In genomic region chr15:90818251-90819210, GRCh38 we compare ENCODE assay signal across 8 cellular contexts. TPM values are rescaled to one million over a fixed set of nuclear protein-coding genes. Genes with fewer than 3 reads are reported as not detected.
DNase-seq lines count a peak whose midpoint lies in the region; ATAC-seq and TF ChIP-seq lines count a peak whose summit lies in the region.

No MANE protein-coding gene starts in this region.

- TF ChIP-seq CTCF in GM12875 (IDR thresholded peaks at IDR 0.05; ENCODE audit: borderline replicate concordance, insufficient read depth, low read depth, low read length) (peak; percentile 64), glutamatergic neuron (IDR thresholded peaks at IDR 0.05; ENCODE audit: partially characterized antibody, unreplicated experiment) (peak; percentile 50), type B pancreatic cell (conservative IDR thresholded peaks at IDR 0.05) (peak; percentile 38)

- H3K27ac Mint-ChIP-seq in IgD-negative memory B cell = peak overlapping the region; percentile 56 to 80 (median 57)
- peak overlapping the region; percentile 88 for H3K27ac Mint-ChIP-seq in glutamatergic neuron (ENCODE audit: unreplicated experiment)
- H3K27ac Mint-ChIP-seq in type B pancreatic cell = no peak overlapping the region

- H3K36me3 Mint-ChIP-seq in IgD-negative memory B cell (peaks cover 2% of the 10 kb centered on the region), glutamatergic neuron (ENCODE audit: unreplicated experiment) (no peaks in the 10 kb centered on the region), type B pancreatic cell (no peaks in the 10 kb centered on the region)

- ATAC-seq in GM21528 (IDR thresholded peaks at IDR 0.05; ENCODE audit: low FRiP score, unreplicated experiment) = no peak

- DNase-seq in SKM-1 (lab: John Stamatoyannopoulos, UW; ENCODE audit: unreplicated experiment) = peak; percentile 63
- peak; percentile 80 for DNase-seq in glutamatergic neuron
- DNase-seq in type B pancreatic cell (ENCODE audit: extremely low spot score, unreplicated experiment) = no peak
- no peak for DNase-seq in central memory CD4-positive, alpha-beta T cell
- no peak for DNase-seq in midbrain (lab: John Stamatoyannopoulos, UW)

- H3K4me3 ChIP-seq in GM12875 (ENCODE audit: low read depth, low read length) = no peak overlapping the region

- no peaks in the 10 kb centered on the region for H3K9me3 Mint-ChIP-seq in IgD-negative memory B cell
- peaks cover 9% of the 10 kb centered on the region for H3K9me3 Mint-ChIP-seq in glutamatergic neuron (ENCODE audit: unreplicated experiment)
- no peaks in the 10 kb centered on the region for H3K9me3 Mint-ChIP-seq in type B pancreatic cell

- H3K4me1 Mint-ChIP-seq in IgD-negative memory B cell (peaks cover 26 to 31% (median 29%) of the 10 kb centered on the region in 3 donors), glutamatergic neuron (ENCODE audit: low read depth, unreplicated experiment) (peaks cover 23% of the 10 kb centered on the region), type B pancreatic cell (ENCODE audit: unreplicated experiment) (peaks cover 18% of the 10 kb centered on the region)

- H3K27me3 Mint-ChIP-seq in IgD-negative memory B cell (no peaks in the 10 kb centered on the region), glutamatergic neuron (ENCODE audit: unreplicated experiment) (peaks cover 5% of the 10 kb centered on the region), type B pancreatic cell (peaks cover 2% of the 10 kb centered on the region)

- peak overlapping the region; percentile 39 to 91 (median 69) for H3K4me3 Mint-ChIP-seq in IgD-negative memory B cell
- H3K4me3 Mint-ChIP-seq in glutamatergic neuron (ENCODE audit: unreplicated experiment) = peak overlapping the region; percentile 69
- no peak overlapping the region for H3K4me3 Mint-ChIP-seq in type B pancreatic cell

RNA-seq across cellular contexts. Expression of gene FURIN, which starts 49.9 kb away (rescaled TPM):
- polyA plus RNA-seq in IgD-negative memory B cell = 9.7 TPM
- 26.5 TPM for total RNA-seq in glutamatergic neuron (ENCODE audit: unreplicated experiment)
- 37.7 and 62.1 TPM in 2 replicates for total RNA-seq in type B pancreatic cell (ENCODE audit: low replicate concordance)

Comparison
In these comparisons a context has a peak if more than half of its experiments do, and no peak if none do; other contexts are left out.
1. DNase-seq: peak in SKM-1 (single experiment) and glutamatergic neuron (single experiment); none in type B pancreatic cell (single experiment), central memory CD4-positive, alpha-beta T cell (single experiment) and midbrain (single experiment).
2. Peak in every context shown above with its lines, with median percentiles within 50 percentile points of each other: CTCF ChIP-seq.